Comparison of ENCODE assay signal across 18 cellular contexts in the genomic region with DNA sequence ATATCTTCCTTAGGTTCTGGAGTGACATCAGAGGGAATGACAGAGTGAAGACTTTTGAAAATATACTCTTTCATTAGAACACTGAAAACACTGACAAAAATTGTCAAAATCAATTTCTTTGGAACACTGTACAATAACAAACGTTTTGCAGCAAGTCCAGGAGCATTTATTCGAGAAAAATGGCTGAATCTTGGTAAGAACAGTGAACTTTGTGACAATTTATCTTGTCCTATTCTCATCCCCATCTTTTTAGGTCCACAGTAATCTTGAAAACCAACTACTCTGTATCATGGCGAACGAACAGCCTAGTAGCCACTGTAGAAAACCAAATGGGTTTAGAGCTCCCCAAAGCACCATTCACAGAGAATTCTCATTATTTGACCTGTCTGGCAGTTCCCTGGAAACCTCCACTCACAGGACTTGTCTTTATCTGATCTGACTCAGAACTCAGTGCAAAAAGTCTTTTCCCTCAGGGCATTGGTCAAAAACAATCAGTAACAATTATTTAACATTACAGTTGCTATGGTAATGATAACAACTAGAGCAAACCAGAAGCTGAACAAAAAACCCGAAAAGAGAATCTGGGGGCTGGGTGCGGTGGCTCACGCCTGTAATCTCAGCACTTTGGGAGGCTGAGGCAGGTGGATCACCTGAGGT. TPM values are rescaled to one million over a fixed set of nuclear protein-coding genes. Genes with fewer than 3 reads are reported as not detected.
A peak's percentile ranks its signal among the peaks of the same experiment; 100 is the strongest.
DNase-seq lines count a peak whose midpoint lies in the region; ATAC-seq and TF ChIP-seq lines count a peak whose summit lies in the region.
"Had no signal": no experiment of that assay in that cellular context is flagged by ENCODE, and none has a peak within 500 bp of the region (broad histone marks: within the 10 kb centered on the region; RNA-seq: fewer than 3 reads in every experiment).

No MANE protein-coding gene starts in this region.

- TF ChIP-seq POLR2A in breast epithelium (IDR thresholded peaks at IDR 0.05): no peak

- H3K27me3 Mint-ChIP-seq in MCF 10A (ENCODE audit: insufficient read depth, unreplicated experiment): no peaks in the 10 kb centered on the region
- no peaks in the 10 kb centered on the region for H3K27me3 Mint-ChIP-seq in type B pancreatic cell
- peaks cover 15% of the 10 kb centered on the region for H3K27me3 Mint-ChIP-seq in CD4-positive, alpha-beta T cell
- H3K27me3 Mint-ChIP-seq: activated naive CD4-positive, alpha-beta T cell treated with anti-CD3 and anti-CD28 coated beads, Interleukin-2, amount 50 U/mL, for 24 hours had no signal

- H3K9me3 ChIP-seq in breast epithelium (no peaks in the 10 kb centered on the region), adipocyte (ENCODE audit: control insufficient read depth, low read length) (no peaks in the 10 kb centered on the region)
- no peaks in the 10 kb centered on the region for H3K9me3 ChIP-seq in CD4-positive, alpha-beta T cell (ENCODE audit: control insufficient read depth, low read length)
- H3K9me3 ChIP-seq: heart right ventricle had no signal

- intact Hi-C loops in MCF 10A (cut with micrococcal nuclease): no loop called here
- intact Hi-C loops in breast epithelium (cut with DNase I; ENCODE audit: low total_unique reads): no loop called here
- intact Hi-C loops in CD4-positive, alpha-beta T cell (cut with DNase I, micrococcal nuclease): no loop called here

- CTCF ChIA-PET in MCF 10A (lab: Yijun Ruan, JAX): interaction anchor here (0.5 kb wide), 1 partner anchor 70 kb away, joined by 4 read pairs; no protein-coding TSS in a partner anchor
- CTCF ChIA-PET in CD4-positive, alpha-beta T cell (lab: Charles Lee): no interaction called here

- H3K27ac ChIP-seq in breast epithelium: no peak overlapping the region
- no peak overlapping the region for H3K27ac ChIP-seq in foreskin keratinocyte
- no peak overlapping the region for H3K27ac ChIP-seq in CD4-positive, alpha-beta T cell (ENCODE audit: low read depth, low read length)
- H3K27ac ChIP-seq: epithelial cell of prostate, heart right ventricle had no signal

- no peak overlapping the region for H3K9ac ChIP-seq in adipocyte (ENCODE audit: low read length)

- ATAC-seq in foreskin keratinocyte: peak; percentile 88
- no peak for ATAC-seq in CD4-positive, alpha-beta T cell (ENCODE audit: poor library complexity)
- ATAC-seq: activated CD4-positive, alpha-beta T cell treated with anti-CD3 and anti-CD28 coated beads for 36 hours had no signal

- H3K36me3 Mint-ChIP-seq in MCF 10A (ENCODE audit: insufficient read depth, unreplicated experiment): peaks cover 5% of the 10 kb centered on the region
- no peaks in the 10 kb centered on the region for H3K36me3 Mint-ChIP-seq in type B pancreatic cell
- H3K36me3 Mint-ChIP-seq in CD4-positive, alpha-beta T cell (ENCODE audit: low read depth): no peaks in the 10 kb centered on the region
- H3K36me3 Mint-ChIP-seq: activated naive CD4-positive, alpha-beta T cell treated with anti-CD3 and anti-CD28 coated beads, Interleukin-2, amount 50 U/mL, for 24 hours; CD4-positive, alpha-beta memory T cell had no signal

- POLR2A ChIA-PET in MCF 10A (lab: Yijun Ruan, JAX): interaction anchor here (1.0 to 4.1 kb wide), 4 partner anchors 10 to 98 kb away, joined by 3 to 30 read pairs (median 5); partner anchors contain the start of gene PPP2R5E
- POLR2A ChIA-PET in CD4-positive, alpha-beta T cell (lab: Charles Lee): no interaction called here

- H3K27ac Mint-ChIP-seq in MCF 10A (ENCODE audit: low read depth, unreplicated experiment) (peak overlapping the region; percentile 64), type B pancreatic cell (no peak overlapping the region)
- H3K27ac Mint-ChIP-seq in CD4-positive, alpha-beta T cell: no peak overlapping the region
- H3K27ac Mint-ChIP-seq: activated CD4-positive, alpha-beta T cell treated with anti-CD3 and anti-CD28 coated beads for 36 hours; activated naive CD4-positive, alpha-beta T cell treated with anti-CD3 and anti-CD28 coated beads, Interleukin-2, amount 50 U/mL, for 24 hours; CD4-positive, alpha-beta memory T cell had no signal

- H3K4me3 ChIP-seq in breast epithelium (no peak overlapping the region), adipocyte (ENCODE audit: low read length) (no peak overlapping the region)
- H3K4me3 ChIP-seq: heart right ventricle had no signal

- TF ChIP-seq CTCF in MCF 10A (IDR thresholded peaks at IDR 0.05; ENCODE audit: unreplicated experiment): no peak
- no peak for TF ChIP-seq CTCF in breast epithelium (IDR thresholded peaks at IDR 0.05)
- no peak for TF ChIP-seq CTCF in foreskin keratinocyte (conservative IDR thresholded peaks at IDR 0.05)
- no peak for TF ChIP-seq CTCF in type B pancreatic cell (conservative IDR thresholded peaks at IDR 0.05)
- TF ChIP-seq CTCF in CD4-positive, alpha-beta T cell (IDR thresholded peaks at IDR 0.05): no peak

- H3K4me3 Mint-ChIP-seq in MCF 10A (ENCODE audit: unreplicated experiment): no peak overlapping the region
- H3K4me3 Mint-ChIP-seq in type B pancreatic cell: peak overlapping the region; percentile 40
- H3K4me3 Mint-ChIP-seq in CD4-positive, alpha-beta T cell: no peak overlapping the region
- H3K4me3 Mint-ChIP-seq: activated CD4-positive, alpha-beta T cell treated with anti-CD3 and anti-CD28 coated beads for 36 hours; activated naive CD4-positive, alpha-beta T cell treated with anti-CD3 and anti-CD28 coated beads, Interleukin-2, amount 50 U/mL, for 24 hours; CD4-positive, alpha-beta memory T cell had no signal

- H3K9me3 Mint-ChIP-seq in MCF 10A (ENCODE audit: unreplicated experiment): no peaks in the 10 kb centered on the region
- no peaks in the 10 kb centered on the region for H3K9me3 Mint-ChIP-seq in type B pancreatic cell
- no peaks in the 10 kb centered on the region for H3K9me3 Mint-ChIP-seq in CD4-positive, alpha-beta T cell
- H3K9me3 Mint-ChIP-seq: activated naive CD4-positive, alpha-beta T cell treated with anti-CD3 and anti-CD28 coated beads, Interleukin-2, amount 50 U/mL, for 24 hours had no signal

- DNase-seq in MCF 10A (ENCODE audit: unreplicated experiment) (peak; percentile 61), breast epithelium (ENCODE audit: low spot score in 2 of 2) (no peak), adipocyte (ENCODE audit: low read depth) (peak; percentile 65), foreskin keratinocyte (peak; percentile 48 to 89), type B pancreatic cell (ENCODE audit: extremely low spot score, unreplicated experiment) (no peak), iPS-NIHi7 (ENCODE audit: extremely low spot score) (no peak)
- no peak for DNase-seq in stimulated activated CD4-positive, alpha-beta T cell treated with anti-CD3 and anti-CD28 coated beads, Interleukin-2, amount 100 ng/mL, for 24 hours
- no peak for DNase-seq in CD4-positive, alpha-beta T cell
- DNase-seq: 8988T; activated CD4-positive, alpha-beta T cell treated with anti-CD3 and anti-CD28 coated beads for 36 hours; CD4-positive, alpha-beta memory T cell; left cardiac atrium; MM.1S; stimulated activated CD4-positive, alpha-beta T cell treated with anti-CD3 and anti-CD28 coated beads, Interleukin-15, amount 100 ng/mL, for 24 hours; T1000 had no signal

- H3K36me3 ChIP-seq in breast epithelium (no peaks in the 10 kb centered on the region), adipocyte (ENCODE audit: control insufficient read depth, insufficient read depth, low read length, severe bottlenecking) (no peaks in the 10 kb centered on the region)
- H3K36me3 ChIP-seq: heart right ventricle had no signal

- no peaks in the 10 kb centered on the region for H3K27me3 ChIP-seq in breast epithelium
- no peaks in the 10 kb centered on the region for H3K27me3 ChIP-seq in adipocyte (replicated peaks; ENCODE audit: control insufficient read depth, insufficient read depth, low read length)
- H3K27me3 ChIP-seq in foreskin keratinocyte: no peaks in the 10 kb centered on the region
- H3K27me3 ChIP-seq in CD4-positive, alpha-beta T cell (ENCODE audit: control insufficient read depth, insufficient read depth, low read length): no peaks in the 10 kb centered on the region

- no TSS peak for BruUV-seq in MCF 10A (replicated peaks; lab: Mats Ljungman, UMichigan)

- H3K4me1 Mint-ChIP-seq in MCF 10A (ENCODE audit: insufficient read depth, unreplicated experiment) (peaks cover 19% of the 10 kb centered on the region), type B pancreatic cell (ENCODE audit: unreplicated experiment) (no peaks in the 10 kb centered on the region)
- H3K4me1 Mint-ChIP-seq in CD4-positive, alpha-beta T cell (ENCODE audit: low read depth): no peaks in the 10 kb centered on the region
- H3K4me1 Mint-ChIP-seq: activated CD4-positive, alpha-beta T cell treated with anti-CD3 and anti-CD28 coated beads for 36 hours; activated naive CD4-positive, alpha-beta T cell treated with anti-CD3 and anti-CD28 coated beads, Interleukin-2, amount 50 U/mL, for 24 hours; CD4-positive, alpha-beta memory T cell had no signal

- H3K4me1 ChIP-seq in breast epithelium (no peaks in the 10 kb centered on the region), adipocyte (ENCODE audit: control insufficient read depth, insufficient read depth, low read length) (peaks cover 5% of the 10 kb centered on the region), foreskin keratinocyte (no peaks in the 10 kb centered on the region)

RNA-seq across cellular contexts. Expression of gene PPP2R5E, which starts 20.3 kb away (rescaled TPM):
- total RNA-seq in MCF 10A (2022): 46.4 and 49.7 TPM in 2 replicates
- 10 to 100 TPM; 23.0 to 29.9 (median 23.6) TPM for total RNA-seq in breast epithelium
- total RNA-seq in foreskin keratinocyte: 34.4 and 36.9 TPM in 2 replicates
- 10.1 and 12.6 TPM in 2 replicates for polyA plus RNA-seq in foreskin keratinocyte
- total RNA-seq in type B pancreatic cell (ENCODE audit: low replicate concordance): 47.3 and 50.8 TPM in 2 replicates
- total RNA-seq in CD4-positive, alpha-beta T cell: 10 to 100 TPM; 31.2 to 32.3 TPM

Comparison
In these comparisons a context has a peak if more than half of its experiments do, and no peak if none do; other contexts are left out.
1. DNase-seq: peak in MCF 10A (single experiment), adipocyte (single experiment) and foreskin keratinocyte (2 of 2); none in breast epithelium (0 of 2), type B pancreatic cell (single experiment), stimulated activated CD4-positive, alpha-beta T cell treated with anti-CD3 and anti-CD28 coated beads, Interleukin-2, amount 100 ng/mL, for 24 hours (0 of 2), iPS-NIHi7 (single experiment) and CD4-positive, alpha-beta T cell (0 of 10).